13 cellular contexts compared by ENCODE assay signal in genomic region chr3:42097166-42097946, GRCh38. TPM values are rescaled to one million over a fixed set of nuclear protein-coding genes. Genes with fewer than 3 reads are reported as not detected.
DNase-seq lines count a peak whose midpoint lies in the region; ATAC-seq and TF ChIP-seq lines count a peak whose summit lies in the region.
"Had no signal": no experiment of that assay in that cellular context is flagged by ENCODE, and none has a peak within 500 bp of the region (broad histone marks: within the 10 kb centered on the region; RNA-seq: fewer than 3 reads in every experiment).

No MANE protein-coding gene starts in this region.

- H3K9me3 ChIP-seq in left ventricle myocardium inferior (replicated peaks), result no peaks in the 10 kb centered on the region
- H3K9me3 ChIP-seq: vagina had no signal

- H3K4me1 ChIP-seq in left ventricle myocardium inferior, result peaks cover 97% of the 10 kb centered on the region

- DNase-seq in left ventricle myocardium inferior (no peak), left ventricle myocardium superior (no peak), amniotic epithelial cell (ENCODE audit: low read depth) (peak; percentile 65), kidney glomerular epithelial cell (lab: John Stamatoyannopoulos, UW) (peak; percentile 82), 8988T (no peak), cortex of kidney (lab: John Stamatoyannopoulos, UW) (no peak), sciatic nerve (ENCODE audit: low spot score) (no peak)
- DNase-seq: activated CD4-positive, CD25-positive, alpha-beta regulatory T cell treated with anti-CD3 and anti-CD28 coated beads, Interleukin-2, amount 50 U/mL, for 72 hours; CD8-positive, alpha-beta T cell; mesendoderm; NCI-H526 treated with DMSO at 0.1 percent for 48 hours had no signal

- ATAC-seq in left ventricle myocardium superior (no peak), GM19467 (IDR thresholded peaks at IDR 0.05; ENCODE audit: unreplicated experiment) (no peak), sciatic nerve (no peak)
- ATAC-seq: CD8-positive, alpha-beta T cell had no signal

- peaks cover 5% of the 10 kb centered on the region for H3K36me3 ChIP-seq in left ventricle myocardium inferior
- H3K36me3 ChIP-seq: vagina had no signal

- peak; percentile 34 for TF ChIP-seq CTCF in left ventricle myocardium inferior (IDR thresholded peaks at IDR 0.05; ENCODE audit: borderline replicate concordance)

- peak overlapping the region; percentile 87 for H3K27ac ChIP-seq in left ventricle myocardium inferior (replicated peaks)
- H3K27ac ChIP-seq: vagina had no signal

- H3K27me3 ChIP-seq in left ventricle myocardium inferior (ENCODE audit: low read depth), result no peaks in the 10 kb centered on the region
- H3K27me3 ChIP-seq: vagina had no signal

- H3K4me3 ChIP-seq in left ventricle myocardium inferior, result no peak overlapping the region
- H3K4me3 ChIP-seq: vagina had no signal

- intact Hi-C loops in left ventricle myocardium inferior (cut with micrococcal nuclease) (loop anchor here (5.0 to 10.0 kb wide), 2 partner anchors 83 to 135 kb away; partner anchors contain the start of gene ULK4), left ventricle myocardium superior (cut with micrococcal nuclease) (loop anchor here (10.0 kb wide), 1 partner anchor 83 kb away; no protein-coding TSS in a partner anchor), sciatic nerve (cut with DNase I) (loop anchor here (10.0 kb wide), 1 partner anchor 83 kb away; no protein-coding TSS in a partner anchor)

RNA-seq across cellular contexts. Expression of gene TRAK1, which starts 6.2 kb away (rescaled TPM):
- 264 TPM for total RNA-seq in left ventricle myocardium inferior
- total RNA-seq in left ventricle myocardium superior, result 323 TPM
- 50.2 TPM for total RNA-seq in sciatic nerve

Comparison
In these comparisons a context has a peak if more than half of its experiments do, and no peak if none do; other contexts are left out.
1. DNase-seq: peak in amniotic epithelial cell (single experiment) and kidney glomerular epithelial cell (single experiment); none in left ventricle myocardium inferior (single experiment), left ventricle myocardium superior (single experiment), 8988T (single experiment), cortex of kidney (single experiment) and sciatic nerve (single experiment).